Comparison of ENCODE assay signal across 18 cellular contexts in the genomic region with DNA sequence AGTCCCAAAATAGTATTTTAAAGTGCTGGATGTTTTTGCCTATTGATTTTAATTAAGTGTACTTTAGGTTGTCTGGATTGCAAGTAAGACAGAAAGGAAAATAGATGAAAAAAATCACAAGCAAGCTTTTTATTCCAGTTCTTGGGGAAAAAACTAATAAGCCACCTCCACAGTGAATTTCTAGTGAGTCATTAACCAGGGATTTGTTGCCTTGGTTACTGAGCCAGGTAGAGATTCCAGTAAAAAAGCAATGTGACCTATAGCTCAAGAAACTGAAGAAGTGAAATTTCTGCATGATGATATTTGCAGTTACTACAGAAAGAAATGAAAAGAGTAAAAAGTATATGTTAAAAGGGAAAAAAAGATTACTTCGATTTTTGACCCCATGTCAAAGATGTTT.
DNase-seq lines count a peak whose midpoint lies in the region; ATAC-seq and TF ChIP-seq lines count a peak whose summit lies in the region.
"Had no signal": no experiment of that assay in that cellular context is flagged by ENCODE, and none has a peak within 500 bp of the region (broad histone marks: within the 10 kb centered on the region; RNA-seq: fewer than 3 reads in every experiment).

No MANE protein-coding gene starts in this region.

- DNase-seq in NCI-H748 (lab: John Stamatoyannopoulos, UW; ENCODE audit: unreplicated experiment): peak; percentile 16
- DNase-seq in NCI-H748 treated with DMSO at 0.1 percent for 48 hours (lab: John Stamatoyannopoulos, UW): no peak
- peak; percentile 65 for DNase-seq in amniotic epithelial cell (ENCODE audit: low read depth)
- DNase-seq in iris pigment epithelial cell (ENCODE audit: low read depth): peak; percentile 80
- DNase-seq in smooth muscle cell (lab: John Stamatoyannopoulos, UW; ENCODE audit: unreplicated experiment): no peak
- DNase-seq in adrenal gland: no peak
- no peak for DNase-seq in activated CD8-positive, alpha-beta memory T cell treated with anti-CD3 and anti-CD28 coated beads for 24 hours
- DNase-seq: 8988T; activated T-cell treated with anti-CD3 and anti-CD28 coated beads, Interleukin-2, amount 50 U/mL, for 4 hours; effector memory CD4-positive, alpha-beta T cell; foreskin melanocyte; Karpas-422; NCI-H1417 treated with DMSO at 0.1 percent for 48 hours; nucleus accumbens; OCI-M1; stimulated activated CD4-positive, alpha-beta T cell treated with anti-CD3 and anti-CD28 coated beads, Interleukin-4, amount 100 ng/mL, for 4 hours had no signal

- peak overlapping the region; percentile 50 for H3K4me2 ChIP-seq in smooth muscle cell

- H3K27me3 ChIP-seq in smooth muscle cell (ENCODE audit: low read depth) (no peaks in the 10 kb centered on the region), adrenal gland (no peaks in the 10 kb centered on the region)
- H3K27me3 ChIP-seq: tibial nerve had no signal

- no peaks in the 10 kb centered on the region for H4K20me1 ChIP-seq in smooth muscle cell (ENCODE audit: low read depth)

- TF ChIP-seq POLR2A in adrenal gland (IDR thresholded peaks at IDR 0.05): no peak

- TF ChIP-seq CTCF in smooth muscle cell (IDR thresholded peaks at IDR 0.05; ENCODE audit: borderline replicate concordance, insufficient read depth, poor library complexity, severe bottlenecking): no peak
- no peak for TF ChIP-seq CTCF in adrenal gland (IDR thresholded peaks at IDR 0.05)

- H3K79me2 ChIP-seq in smooth muscle cell (ENCODE audit: low read depth): no peaks in the 10 kb centered on the region

- no peaks in the 10 kb centered on the region for H3K36me3 ChIP-seq in smooth muscle cell (ENCODE audit: low read depth)
- H3K36me3 ChIP-seq in adrenal gland (replicated peaks in 1 of 2): no peaks in the 10 kb centered on the region
- H3K36me3 ChIP-seq: tibial nerve had no signal

- H3K9me3 ChIP-seq in smooth muscle cell (replicated peaks; ENCODE audit: low read depth): no peaks in the 10 kb centered on the region
- H3K9me3 ChIP-seq in adrenal gland (replicated peaks in 1 of 3): no peaks in the 10 kb centered on the region
- H3K9me3 ChIP-seq: tibial nerve had no signal

- no peak for ATAC-seq in GM21367 (IDR thresholded peaks at IDR 0.05; ENCODE audit: unreplicated experiment)
- ATAC-seq: activated T-cell treated with anti-CD3 and anti-CD28 coated beads, Interleukin-2, amount 50 U/mL, for 4 hours had no signal

- H3K27ac ChIP-seq in smooth muscle cell (ENCODE audit: low read depth): peak overlapping the region; percentile 83
- H3K27ac ChIP-seq in adrenal gland: no peak overlapping the region
- H3K27ac ChIP-seq: tibial nerve had no signal

- no peak overlapping the region for H2AFZ ChIP-seq in smooth muscle cell (ENCODE audit: low read depth)

- 84% methylated on average over 1 of the region's 1 CpG for WGBS in smooth muscle cell (ENCODE audit: low lambda C conversion rate)
- WGBS in adrenal gland, 4 donors: 63 to 84% (median 74%) methylated on average over 1 of the region's 1 CpG

- H3K9ac ChIP-seq in smooth muscle cell (ENCODE audit: low read depth): peak overlapping the region; percentile 69

- H3K4me1 ChIP-seq in smooth muscle cell (ENCODE audit: low read depth): peaks cover 11% of the 10 kb centered on the region
- no peaks in the 10 kb centered on the region for H3K4me1 ChIP-seq in adrenal gland (replicated peaks in 1 of 2)
- H3K4me1 ChIP-seq: tibial nerve had no signal

- H3F3A ChIP-seq in smooth muscle cell (ENCODE audit: low read depth): no peaks in the 10 kb centered on the region

- H3K4me3 ChIP-seq in smooth muscle cell (no peak overlapping the region), adrenal gland (no peak overlapping the region)
- H3K4me3 ChIP-seq: tibial nerve had no signal

- intact Hi-C loops in adrenal gland (cut with DNase I): no loop called here

Comparison
In these comparisons a context has a peak if more than half of its experiments do, and no peak if none do; other contexts are left out.
1. DNase-seq: peak in NCI-H748 (single experiment), amniotic epithelial cell (single experiment) and iris pigment epithelial cell (single experiment); none in NCI-H748 treated with DMSO at 0.1 percent for 48 hours (single experiment), smooth muscle cell (single experiment), adrenal gland (0 of 7) and activated CD8-positive, alpha-beta memory T cell treated with anti-CD3 and anti-CD28 coated beads for 24 hours (single experiment).